Comparison of ENCODE assay signal across 28 cellular contexts in the genomic region with DNA sequence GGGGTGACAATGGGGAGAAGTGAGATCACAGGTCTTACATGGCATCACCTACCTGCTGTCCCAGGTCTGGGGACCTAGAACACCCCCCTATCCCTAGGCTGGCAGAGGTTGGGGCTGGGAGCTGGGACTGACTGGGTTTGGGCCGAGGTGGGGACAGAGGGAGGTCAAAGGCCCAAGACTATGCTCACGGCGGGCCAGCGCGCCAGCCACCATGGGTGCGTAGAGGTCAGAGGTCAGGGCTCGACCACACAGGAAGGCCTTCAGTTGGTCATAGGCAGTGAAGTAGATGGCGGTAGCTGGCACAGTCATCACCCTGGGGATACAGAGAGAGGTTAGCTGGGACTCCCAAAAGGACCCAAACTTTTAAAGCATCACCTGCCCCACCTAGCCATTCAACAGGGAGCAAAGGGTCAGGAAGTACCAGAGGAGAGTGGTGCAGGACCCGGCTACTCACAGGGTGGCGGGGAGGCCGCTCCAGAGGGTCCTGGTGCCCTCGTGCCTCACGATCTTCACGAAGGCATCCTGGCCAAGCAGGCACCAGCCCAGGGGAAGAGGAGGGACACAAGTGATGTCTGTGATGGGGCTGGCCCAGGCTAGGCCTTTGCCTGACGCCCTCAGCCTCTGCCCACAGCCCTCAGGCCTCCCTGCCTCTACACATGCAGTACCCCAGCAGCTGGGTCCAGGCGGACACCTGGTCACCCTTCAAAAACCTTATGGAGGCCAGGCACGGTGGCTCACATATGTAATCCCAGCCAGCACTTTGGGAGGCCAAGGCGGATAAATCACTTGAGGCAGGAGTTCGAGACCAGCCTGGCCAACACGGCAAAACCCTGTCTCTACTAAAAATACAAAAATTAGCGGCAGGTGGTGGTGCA. TPM values are rescaled to one million over a fixed set of nuclear protein-coding genes. Genes with fewer than 3 reads are reported as not detected.
"Had no signal": no experiment of that assay in that cellular context is flagged by ENCODE, and none has a peak within 500 bp of the region (broad histone marks: within the 10 kb centered on the region; RNA-seq: fewer than 3 reads in every experiment).

No MANE protein-coding gene starts in this region.

- H2AFZ ChIP-seq: parathyroid adenoma had no signal

- H3K9me3 ChIP-seq: esophagus squamous epithelium, left ventricle myocardium inferior, right atrium auricular region, suprapubic skin, tibial artery had no signal

- ATAC-seq: activated CD4-positive, alpha-beta T cell treated with anti-CD3 and anti-CD28 coated beads for 36 hours; activated T-helper 17 cell treated with anti-CD3 and anti-CD28 coated beads, Interleukin-2, amount 50 U/mL, for 72 hours; stimulated activated naive B cell treated with anti-CD40 and anti-IgM and Interleukin-4, amounts not matched to agents 10 μg/mL and 1 μg/mL and 100 μg/mL, for 72 hours had no signal

- H3K27ac Mint-ChIP-seq: activated CD4-positive, alpha-beta T cell treated with anti-CD3 and anti-CD28 coated beads for 36 hours; activated naive CD4-positive, alpha-beta T cell treated with anti-CD3 and anti-CD28 coated beads, Interleukin-2, amount 50 U/mL, for 24 hours; activated T-helper 17 cell treated with anti-CD3 and anti-CD28 coated beads, Interleukin-2, amount 50 U/mL, for 72 hours; nephron progenitor cell; stimulated activated naive B cell treated with anti-CD40 and anti-IgM and Interleukin-4, amounts not matched to agents 10 μg/mL and 1 μg/mL and 100 μg/mL, for 72 hours had no signal

- H3K4me1 Mint-ChIP-seq: activated T-helper 17 cell treated with anti-CD3 and anti-CD28 coated beads, Interleukin-2, amount 50 U/mL, for 72 hours had no signal

- H3K9me3 Mint-ChIP-seq: activated naive CD4-positive, alpha-beta T cell treated with anti-CD3 and anti-CD28 coated beads, Interleukin-2, amount 50 U/mL, for 24 hours; activated T-helper 17 cell treated with anti-CD3 and anti-CD28 coated beads, Interleukin-2, amount 50 U/mL, for 72 hours; central memory CD8-positive, alpha-beta T cell had no signal

- H3K9ac ChIP-seq: parathyroid adenoma had no signal

- H3K4me3 Mint-ChIP-seq: activated CD4-positive, alpha-beta T cell treated with anti-CD3 and anti-CD28 coated beads for 36 hours; activated naive CD4-positive, alpha-beta T cell treated with anti-CD3 and anti-CD28 coated beads, Interleukin-2, amount 50 U/mL, for 24 hours; nephron progenitor cell; stimulated activated naive B cell treated with anti-CD40 and anti-IgM and Interleukin-4, amounts not matched to agents 10 μg/mL and 1 μg/mL and 100 μg/mL, for 72 hours had no signal

- H3K27ac ChIP-seq: epithelial cell of prostate, esophagus squamous epithelium, left ventricle myocardium inferior, parathyroid adenoma, right atrium auricular region, suprapubic skin, tibial artery had no signal

- FAIRE-seq: bronchial epithelial cell, islet of Langerhans had no signal

- H3K4me2 ChIP-seq: smooth muscle cell had no signal

- H3K4me3 ChIP-seq: esophagus squamous epithelium, left ventricle myocardium inferior, lung, right atrium auricular region, smooth muscle cell, suprapubic skin, tibial artery had no signal

- DNase-seq: activated CD4-positive, alpha-beta T cell treated with anti-CD3 and anti-CD28 coated beads for 36 hours; activated CD4-positive, alpha-beta T cell treated with anti-CD3 and anti-CD28 coated beads, Interleukin-2, amount 50 U/mL, for 4 hours; activated CD4-positive, CD25-positive, alpha-beta regulatory T cell; activated CD8-positive, alpha-beta memory T cell treated with anti-CD3 and anti-CD28 coated beads for 24 hours; dermis blood vessel endothelial cell; effector CD4-positive, alpha-beta T cell; esophagus squamous epithelium; foreskin melanocyte; left ventricle myocardium inferior; mesendoderm; nephron progenitor cell; occipital lobe; stimulated activated CD4-positive, alpha-beta T cell treated with anti-CD3 and anti-CD28 coated beads, Interleukin-1b, Interleukin-23, amount 100 ng/mL, for 48 hours; stimulated activated naive B cell treated with anti-CD40 and anti-IgM and Interleukin-4, amounts not matched to agents 10 μg/mL and 1 μg/mL and 100 μg/mL, for 72 hours; tibial artery had no signal

RNA-seq across cellular contexts. Expression of gene FAM171A2, which starts 42.2 kb away (rescaled TPM):
- total RNA-seq: T-helper 1 cell treated with Interleukin-12 subunit alpha and Interleukin-12 subunit beta and Interleukin-4 antibody, amounts not matched to agents 30 ng/mL and 1 ng/mL, for 36 hours had no signal

RNA-seq across cellular contexts. Expression of gene SLC4A1, which starts 53.5 kb away (rescaled TPM):
- total RNA-seq: activated CD4-positive, alpha-beta T cell treated with anti-CD3 and anti-CD28 coated beads for 36 hours; activated T-helper 17 cell treated with anti-CD3 and anti-CD28 coated beads, Interleukin-2, amount 50 U/mL, for 72 hours; bronchial epithelial cell; dermis blood vessel endothelial cell; esophagus squamous epithelium; left ventricle myocardium inferior; pulmonary artery endothelial cell; smooth muscle cell; T-helper 1 cell treated with Interleukin-12 subunit alpha and Interleukin-12 subunit beta and Interleukin-4 antibody, amounts not matched to agents 30 ng/mL and 1 ng/mL, for 36 hours had no signal
- polyA plus RNA-seq: smooth muscle cell had no signal
